In genomic region chr7:141526115-141526514, GRCh38 we compare ENCODE assay signal across 33 cellular contexts.
"Had no signal": no experiment of that assay in that cellular context is flagged by ENCODE, and none has a peak within 500 bp of the region (broad histone marks: within the 10 kb centered on the region; RNA-seq: fewer than 3 reads in every experiment).

No MANE protein-coding gene starts in this region.

- H3K9me3 ChIP-seq: MG63 had no signal

- DNase-seq: Karpas-422, Kasumi-1, MG63, MM.1S, NCI-H1048, NCI-H1092, NCI-H1092 treated with DMSO at 0.1 percent for 48 hours, NCI-H1105, NCI-H1105 treated with DMSO at 0.1 percent for 48 hours, NCI-H1417, NCI-H1417 treated with DMSO at 0.1 percent for 48 hours, NCI-H1436, NCI-H1436 treated with DMSO at 0.1 percent for 48 hours, NCI-H146, NCI-H1694, NCI-H1694 treated with DMSO at 0.1 percent for 48 hours, NCI-H187, NCI-H187 treated with DMSO at 0.1 percent for 48 hours, NCI-H1930, NCI-H2029, NCI-H2029 treated with DMSO at 0.1 percent for 48 hours, NCI-H2081, NCI-H2081 treated with DMSO at 0.1 percent for 48 hours, NCI-H2107, NCI-H2171, NCI-H2171 treated with DMSO at 0.1 percent for 48 hours, NCI-H2227 treated with DMSO at 0.1 percent for 48 hours, NCI-H226, NCI-H345, NCI-H446, NCI-H446 treated with DMSO at 0.1 percent for 48 hours, NCI-H510A, NCI-H510A treated with DMSO at 0.1 percent for 48 hours had no signal

- H3K27me3 ChIP-seq: MG63 had no signal

- H3K4me3 ChIP-seq: MG63 had no signal

- H3K36me3 ChIP-seq: MG63 had no signal
